16 cellular contexts compared by ENCODE assay signal in the genomic region with DNA sequence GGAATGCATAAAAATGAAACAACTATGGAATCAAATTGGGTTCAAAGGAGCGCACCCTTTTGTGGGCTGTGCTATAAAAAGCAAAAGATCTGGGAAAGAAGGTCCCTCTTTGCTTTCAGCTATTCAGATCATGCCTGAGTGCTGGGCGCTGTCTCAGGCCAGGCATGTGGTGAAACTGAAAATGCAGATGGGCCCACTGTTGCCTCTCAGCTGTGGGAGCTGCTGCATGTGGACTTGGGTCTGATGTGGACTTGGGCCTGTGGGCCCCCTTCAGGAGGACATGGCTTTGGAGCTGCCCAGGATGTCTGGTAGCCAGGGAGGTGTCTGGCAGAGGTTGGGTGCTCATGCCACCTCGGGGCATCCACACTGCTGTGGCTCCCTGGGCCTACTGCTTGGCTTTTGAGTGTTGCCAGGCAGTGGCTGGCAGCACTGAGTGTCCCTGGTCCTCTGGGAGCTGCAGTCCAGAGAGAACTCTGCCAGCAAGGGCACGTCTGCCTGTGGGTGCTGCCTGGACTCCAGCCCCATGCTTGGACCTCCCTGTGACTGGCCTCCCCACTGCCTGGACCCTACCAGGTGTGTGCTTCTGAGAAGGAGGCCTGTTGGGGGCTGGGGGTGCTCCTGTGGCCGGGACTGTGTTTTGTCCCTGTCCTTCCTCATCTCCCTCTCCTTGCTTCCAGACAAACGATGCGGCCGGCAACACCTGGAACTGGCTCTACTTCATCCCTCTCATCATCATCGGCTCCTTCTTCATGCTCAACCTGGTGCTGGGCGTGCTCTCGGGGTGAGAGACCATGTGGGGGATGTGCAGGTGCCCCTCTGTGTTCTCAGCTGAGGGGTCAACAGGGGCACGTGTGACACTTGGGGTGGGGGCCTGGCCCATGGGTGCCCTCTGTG.
DNase-seq lines count a peak whose midpoint lies in the region; ATAC-seq and TF ChIP-seq lines count a peak whose summit lies in the region.
"Had no signal": no experiment of that assay in that cellular context is flagged by ENCODE, and none has a peak within 500 bp of the region (broad histone marks: within the 10 kb centered on the region; RNA-seq: fewer than 3 reads in every experiment).

No MANE protein-coding gene starts in this region.

- no peaks in the 10 kb centered on the region for H4K20me1 ChIP-seq in KMS-11 (ENCODE audit: insufficient read depth)
- no peaks in the 10 kb centered on the region for H4K20me1 ChIP-seq in osteoblast (ENCODE audit: insufficient read depth, low read length)

- H3K4me3 ChIP-seq in left ventricle myocardium inferior (no peak overlapping the region), KMS-11 (IDR thresholded peaks at IDR 0.05; ENCODE audit: insufficient read depth, low read depth, low read length) (no peak overlapping the region), osteoblast (ENCODE audit: insufficient read depth, low read length) (no peak overlapping the region), suprapubic skin (no peak overlapping the region)
- H3K4me3 ChIP-seq: BLaER1 treated with 17β-estradiol and CSF1 and Interleukin-3, amounts not matched to agents 10 nM and 100 nM; GM23338 had no signal

- intact Hi-C loops in Right ventricle myocardium superior (cut with DNase I): no loop called here
- intact Hi-C loops in left ventricle myocardium inferior (cut with micrococcal nuclease): no loop called here

- no peak for TF ChIP-seq EP300 in suprapubic skin (IDR thresholded peaks at IDR 0.05)

- H3K4me2 ChIP-seq in KMS-11 (peak overlapping the region; percentile 31; the same call in 1 of the 2 replicates), osteoblast (ENCODE audit: insufficient read depth, low read length) (no peak overlapping the region)
- H3K4me2 ChIP-seq: BLaER1 treated with 17β-estradiol and CSF1 and Interleukin-3, amounts not matched to agents 10 nM and 100 nM; GM23338 had no signal

- DNase-seq in Right ventricle myocardium superior (no peak), left ventricle myocardium inferior (no peak), osteoblast (ENCODE audit: insufficient read length, low spot score, missing footprints) (peak; percentile 35), suprapubic skin (ENCODE audit: low spot score in 2 of 2) (no peak)
- DNase-seq: CD8-positive, alpha-beta T cell; COR-L47; DMS 273 treated with DMSO at 0.1 percent for 48 hours; DMS53; DND-41; EL; HCEC 1CT had no signal

- H3K36me3 ChIP-seq in left ventricle myocardium inferior (no peaks in the 10 kb centered on the region), KMS-11 (ENCODE audit: insufficient read depth) (no peaks in the 10 kb centered on the region), osteoblast (ENCODE audit: insufficient read depth, low read length) (no peaks in the 10 kb centered on the region), suprapubic skin (no peaks in the 10 kb centered on the region)
- H3K36me3 ChIP-seq: BLaER1 treated with 17β-estradiol and CSF1 and Interleukin-3, amounts not matched to agents 10 nM and 100 nM had no signal

- H3K4me1 ChIP-seq in left ventricle myocardium inferior (peaks cover 3% of the 10 kb centered on the region), KMS-11 (ENCODE audit: low read depth, poor library complexity, severe bottlenecking) (peaks cover 25% of the 10 kb centered on the region), osteoblast (ENCODE audit: insufficient read depth, low read length) (no peaks in the 10 kb centered on the region), suprapubic skin (no peaks in the 10 kb centered on the region)
- H3K4me1 ChIP-seq: BLaER1 treated with 17β-estradiol and CSF1 and Interleukin-3, amounts not matched to agents 10 nM and 100 nM had no signal

- H2AFZ ChIP-seq in KMS-11 (ENCODE audit: low read depth) (peak overlapping the region; percentile 42; the same call in 1 of the 2 replicates), osteoblast (ENCODE audit: low read length) (no peak overlapping the region)
- H2AFZ ChIP-seq: GM23338 had no signal

- H3K79me2 ChIP-seq in KMS-11 (ENCODE audit: insufficient read depth, low read depth) (no peaks in the 10 kb centered on the region), osteoblast (ENCODE audit: insufficient read depth, low read length) (no peaks in the 10 kb centered on the region)

- no peak overlapping the region for H3K27ac ChIP-seq in left ventricle myocardium inferior (replicated peaks)
- H3K27ac ChIP-seq in KMS-11: peak overlapping the region; percentile 22; the same call in 1 of the 2 replicates
- H3K27ac ChIP-seq in osteoblast (ENCODE audit: low read depth, low read length): no peak overlapping the region
- H3K27ac ChIP-seq in suprapubic skin: no peak overlapping the region
- H3K27ac ChIP-seq: BLaER1 treated with 17β-estradiol and CSF1 and Interleukin-3, amounts not matched to agents 10 nM and 100 nM; HL-60 had no signal

- no peak overlapping the region for H3K9ac ChIP-seq in KMS-11
- H3K9ac ChIP-seq: BLaER1 treated with 17β-estradiol and CSF1 and Interleukin-3, amounts not matched to agents 10 nM and 100 nM had no signal

- TF ChIP-seq CTCF in left ventricle myocardium inferior (IDR thresholded peaks at IDR 0.05; ENCODE audit: borderline replicate concordance) (no peak), KMS-11 (conservative IDR thresholded peaks at IDR 0.05; ENCODE audit: low read depth, low read length) (no peak), osteoblast (IDR thresholded peaks at IDR 0.05; ENCODE audit: extremely low read depth, low read depth, low read length) (no peak), suprapubic skin (IDR thresholded peaks at IDR 0.05) (no peak)

- 84% methylated on average over 6 of the region's 12 CpGs for WGBS in suprapubic skin

- peaks cover 1% of the 10 kb centered on the region for H3K9me3 ChIP-seq in left ventricle myocardium inferior (replicated peaks)
- no peaks in the 10 kb centered on the region for H3K9me3 ChIP-seq in osteoblast (ENCODE audit: low read depth, low read length)
- H3K9me3 ChIP-seq in suprapubic skin: no peaks in the 10 kb centered on the region

- TF ChIP-seq POLR2A in suprapubic skin (IDR thresholded peaks at IDR 0.05): no peak

- ATAC-seq in Right ventricle myocardium superior (ENCODE audit: poor library complexity) (peak; percentile 55), HG02642 (IDR thresholded peaks at IDR 0.05; ENCODE audit: poor library complexity, unreplicated experiment) (no peak)
- ATAC-seq: CD8-positive, alpha-beta T cell had no signal

- peaks cover 24% of the 10 kb centered on the region for H3K27me3 ChIP-seq in left ventricle myocardium inferior (ENCODE audit: low read depth)
- H3K27me3 ChIP-seq in KMS-11 (ENCODE audit: insufficient read depth, low read depth): no peaks in the 10 kb centered on the region
- no peaks in the 10 kb centered on the region for H3K27me3 ChIP-seq in osteoblast (ENCODE audit: insufficient read depth, low read length)
- no peaks in the 10 kb centered on the region for H3K27me3 ChIP-seq in suprapubic skin
- H3K27me3 ChIP-seq: BLaER1 treated with 17β-estradiol and CSF1 and Interleukin-3, amounts not matched to agents 10 nM and 100 nM had no signal
